ENCODE assay signal across 21 cellular contexts in the genomic region with DNA sequence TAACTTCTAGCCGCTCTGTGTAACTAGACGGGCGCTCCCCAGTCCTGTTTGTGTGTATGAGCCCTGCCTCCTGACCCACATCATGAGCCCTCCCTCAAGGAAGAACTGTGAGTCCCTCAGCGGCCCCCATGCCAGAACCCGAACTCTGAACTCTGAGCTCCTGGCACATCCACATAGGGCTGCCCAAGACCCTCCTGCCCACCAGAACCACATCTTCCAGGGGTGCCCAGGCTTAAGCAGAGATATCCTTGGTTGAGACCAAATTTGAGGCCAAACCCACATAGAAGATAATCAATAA. TPM values are rescaled to one million over a fixed set of nuclear protein-coding genes. Genes with fewer than 3 reads are reported as not detected.
A peak's percentile ranks its signal among the peaks of the same experiment; 100 is the strongest.
DNase-seq lines count a peak whose midpoint lies in the region; ATAC-seq and TF ChIP-seq lines count a peak whose summit lies in the region.
"Had no signal": no experiment of that assay in that cellular context is flagged by ENCODE, and none has a peak within 500 bp of the region (broad histone marks: within the 10 kb centered on the region; RNA-seq: fewer than 3 reads in every experiment).

No MANE protein-coding gene starts in this region.

- TF ChIP-seq CTCF in colonic mucosa (IDR thresholded peaks at IDR 0.05), result no peak
- TF ChIP-seq CTCF in mucosa of descending colon (IDR thresholded peaks at IDR 0.05), result no peak
- no peak for TF ChIP-seq CTCF in type B pancreatic cell (conservative IDR thresholded peaks at IDR 0.05)

- H3K27ac Mint-ChIP-seq in activated T-cell treated with anti-CD3 and anti-CD28 coated beads, Interleukin-2, amount 50 U/mL, for 24 hours, result no peak overlapping the region
- H3K27ac Mint-ChIP-seq in type B pancreatic cell (peak overlapping the region; percentile 51), immature natural killer cell (no peak overlapping the region)
- H3K27ac Mint-ChIP-seq: mesothelial cell of epicardium had no signal

- H3K9ac ChIP-seq in colonic mucosa (ENCODE audit: low read depth in 2 of 2, low read length in 2 of 2), result no peak overlapping the region

- no peak for ATAC-seq in mucosa of descending colon
- no peak for ATAC-seq in GM21528 (IDR thresholded peaks at IDR 0.05; ENCODE audit: low FRiP score, unreplicated experiment)
- ATAC-seq: psoas muscle had no signal

- intact Hi-C loops in colonic mucosa (cut with DNase I), result no loop called here
- intact Hi-C loops in mucosa of descending colon (cut with DNase I, micrococcal nuclease), result no loop called here

- no peaks in the 10 kb centered on the region for H3K36me3 ChIP-seq in colonic mucosa
- no peaks in the 10 kb centered on the region for H3K36me3 ChIP-seq in mucosa of descending colon (ENCODE audit: low read depth)

- H3K27me3 Mint-ChIP-seq in activated T-cell treated with anti-CD3 and anti-CD28 coated beads, Interleukin-2, amount 50 U/mL, for 24 hours, result peaks cover 3% of the 10 kb centered on the region
- H3K27me3 Mint-ChIP-seq in type B pancreatic cell (peaks cover 4% of the 10 kb centered on the region), immature natural killer cell (ENCODE audit: low read depth in 3 of 3) (peaks cover 2 to 7% (median 4%) of the 10 kb centered on the region in 3 donors)

- H3K4me1 Mint-ChIP-seq in activated T-cell treated with anti-CD3 and anti-CD28 coated beads, Interleukin-2, amount 50 U/mL, for 24 hours (ENCODE audit: low read depth), result no peaks in the 10 kb centered on the region
- peaks cover 7% of the 10 kb centered on the region for H3K4me1 Mint-ChIP-seq in type B pancreatic cell (ENCODE audit: unreplicated experiment)
- no peaks in the 10 kb centered on the region for H3K4me1 Mint-ChIP-seq in immature natural killer cell
- H3K4me1 Mint-ChIP-seq: neural crest cell had no signal

- H3K9me3 Mint-ChIP-seq in activated T-cell treated with anti-CD3 and anti-CD28 coated beads, Interleukin-2, amount 50 U/mL, for 24 hours, result no peaks in the 10 kb centered on the region
- H3K9me3 Mint-ChIP-seq in type B pancreatic cell (no peaks in the 10 kb centered on the region), immature natural killer cell (no peaks in the 10 kb centered on the region)
- H3K9me3 Mint-ChIP-seq: mesothelial cell of epicardium, neural crest cell had no signal

- H3K27ac ChIP-seq in colonic mucosa, result no peak overlapping the region
- H3K27ac ChIP-seq: 22Rv1, hepatocyte, psoas muscle had no signal

- H3K4me3 Mint-ChIP-seq in activated T-cell treated with anti-CD3 and anti-CD28 coated beads, Interleukin-2, amount 50 U/mL, for 24 hours, result no peak overlapping the region
- peak overlapping the region; percentile 88 for H3K4me3 Mint-ChIP-seq in type B pancreatic cell
- H3K4me3 Mint-ChIP-seq in immature natural killer cell, result no peak overlapping the region
- H3K4me3 Mint-ChIP-seq: mesothelial cell of epicardium, neural crest cell had no signal

- H3K9me3 ChIP-seq in colonic mucosa (no peaks in the 10 kb centered on the region), mucosa of descending colon (no peaks in the 10 kb centered on the region)
- H3K9me3 ChIP-seq: psoas muscle had no signal

- no peaks in the 10 kb centered on the region for H3K27me3 ChIP-seq in colonic mucosa
- H3K27me3 ChIP-seq: hepatocyte had no signal

- peak; percentile 17 for DNase-seq in activated T-cell treated with anti-CD3 and anti-CD28 coated beads, Interleukin-2, amount 50 U/mL, for 24 hours
- DNase-seq in activated T-cell treated with anti-CD3 and anti-CD28 coated beads for 4 hours, result no peak
- DNase-seq in colonic mucosa, result peak; percentile 9
- DNase-seq in mucosa of descending colon, result peak in 2 of 3 donors; percentile 0 to 8
- no peak for DNase-seq in type B pancreatic cell (ENCODE audit: extremely low spot score, unreplicated experiment)
- DNase-seq in immature natural killer cell, result no peak
- DNase-seq in NCI-H2029 treated with DMSO at 0.1 percent for 48 hours (lab: John Stamatoyannopoulos, UW), result no peak
- DNase-seq: activated CD4-positive, alpha-beta T cell treated with anti-CD3 and anti-CD28 coated beads for 4 hours; AML-193; DND-41; KG1; kidney; NCI-H2029; NCI-H510A treated with DMSO at 0.1 percent for 48 hours; psoas muscle; SW 1271 had no signal

- H3K4me3 ChIP-seq in colonic mucosa (no peak overlapping the region), mucosa of descending colon (no peak overlapping the region)
- H3K4me3 ChIP-seq: hepatocyte, psoas muscle had no signal

- H3K4me1 ChIP-seq in colonic mucosa (no peaks in the 10 kb centered on the region), mucosa of descending colon (ENCODE audit: low read depth) (no peaks in the 10 kb centered on the region)
- H3K4me1 ChIP-seq: psoas muscle had no signal

- H3K36me3 Mint-ChIP-seq in activated T-cell treated with anti-CD3 and anti-CD28 coated beads, Interleukin-2, amount 50 U/mL, for 24 hours (ENCODE audit: low read depth), result no peaks in the 10 kb centered on the region
- H3K36me3 Mint-ChIP-seq in type B pancreatic cell (peaks cover 5% of the 10 kb centered on the region), immature natural killer cell (no peaks in the 10 kb centered on the region)
- H3K36me3 Mint-ChIP-seq: mesothelial cell of epicardium had no signal

RNA-seq across cellular contexts. Expression of a gene that starts 3.0 kb away (rescaled TPM):
- 1 to 10 TPM; 3.4 to 4.0 TPM for total RNA-seq in colonic mucosa
- 1 to 10 TPM; 4.0 to 6.3 (median 5.4) TPM for total RNA-seq in mucosa of descending colon
- 56.7 and 207 TPM in 2 replicates for total RNA-seq in type B pancreatic cell (ENCODE audit: low replicate concordance)
- polyA plus RNA-seq in immature natural killer cell, result not detected
- total RNA-seq: neural crest cell had no signal

Comparison
In these comparisons a context has a peak if more than half of its experiments do, and no peak if none do; other contexts are left out.
1. DNase-seq: peak in activated T-cell treated with anti-CD3 and anti-CD28 coated beads, Interleukin-2, amount 50 U/mL, for 24 hours (single experiment), colonic mucosa (single experiment) and mucosa of descending colon (2 of 3); none in activated T-cell treated with anti-CD3 and anti-CD28 coated beads for 4 hours (single experiment), type B pancreatic cell (single experiment), immature natural killer cell (0 of 3) and NCI-H2029 treated with DMSO at 0.1 percent for 48 hours (single experiment).